Comparison of ENCODE assay signal across 8 cellular contexts in the genomic region with DNA sequence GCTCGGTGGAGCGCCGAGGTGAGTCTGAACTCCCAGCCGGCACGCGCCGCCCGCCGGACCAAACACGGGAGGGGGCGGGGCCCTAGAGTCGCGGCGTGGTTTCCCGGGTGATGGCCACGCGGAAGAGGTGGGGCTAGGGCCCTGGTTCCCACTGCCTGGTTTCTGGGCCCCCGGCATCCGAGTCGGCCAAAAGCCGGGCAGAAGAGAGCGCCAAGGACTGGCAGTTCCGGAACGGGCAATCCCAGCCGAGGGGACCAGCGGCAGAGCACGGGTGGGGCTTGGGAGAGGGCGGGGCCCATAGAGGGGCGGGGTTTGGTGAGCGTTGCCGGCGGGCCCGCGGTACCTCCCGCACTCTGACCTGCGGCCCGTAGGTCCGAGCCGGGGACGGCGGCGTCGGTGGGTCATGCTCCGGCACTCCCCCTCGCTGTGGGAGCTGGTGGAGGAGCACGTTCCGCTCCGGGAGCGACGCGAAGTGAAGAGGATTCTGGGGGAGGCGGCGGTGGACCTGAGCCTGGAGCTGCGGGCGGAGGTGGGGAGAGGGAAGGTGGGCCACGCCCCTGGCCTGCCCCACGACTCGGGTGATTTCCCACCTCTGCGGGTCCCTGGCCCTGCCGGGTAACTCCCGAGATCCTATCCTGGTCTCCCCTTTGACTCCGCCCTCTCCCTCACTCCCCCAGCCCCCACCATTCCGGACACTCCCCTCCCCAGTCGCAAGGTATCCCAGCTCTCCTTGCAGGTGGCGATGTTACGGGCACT. TPM values are rescaled to one million over a fixed set of nuclear protein-coding genes. Genes with fewer than 3 reads are reported as not detected.
DNase-seq lines count a peak whose midpoint lies in the region; ATAC-seq and TF ChIP-seq lines count a peak whose summit lies in the region.

A gene (plus strand): TSS at position 124 of the 756 bp plus-strand sequence. CDS start 280 bp downstream, at position 404.

- H3K36me3 Mint-ChIP-seq in IgD-negative memory B cell: peaks cover 3% of the 10 kb centered on the region
- H3K36me3 Mint-ChIP-seq in neural progenitor cell: no peaks in the 10 kb centered on the region

- H3K4me3 Mint-ChIP-seq in IgD-negative memory B cell (peak within 1 kb of the TSS; percentile 89 to 99 (median 96)), neural progenitor cell (peak within 1 kb of the TSS; percentile 90)

- no peaks in the 10 kb centered on the region; the same call in 1 of the 2 replicates for H3K36me3 ChIP-seq in RWPE2 (ENCODE audit: low read depth)
- no peaks in the 10 kb centered on the region for H3K36me3 ChIP-seq in neural progenitor cell

- H3K9me3 Mint-ChIP-seq in IgD-negative memory B cell (no peaks in the 10 kb centered on the region), neural progenitor cell (no peaks in the 10 kb centered on the region)

- no peaks in the 10 kb centered on the region for H3K27me3 ChIP-seq in RWPE2 (ENCODE audit: insufficient read depth, poor library complexity, severe bottlenecking)
- no peaks in the 10 kb centered on the region for H3K27me3 ChIP-seq in foreskin keratinocyte
- no peaks in the 10 kb centered on the region for H3K27me3 ChIP-seq in neural progenitor cell

- peak within 1 kb of the TSS; percentile 60 for H2AFZ ChIP-seq in neural progenitor cell (replicated peaks)

- H3K27me3 Mint-ChIP-seq in IgD-negative memory B cell: no peaks in the 10 kb centered on the region
- peaks cover 4% of the 10 kb centered on the region for H3K27me3 Mint-ChIP-seq in neural progenitor cell (ENCODE audit: insufficient read depth, low read depth)

- H3K27ac ChIP-seq in RWPE2 (ENCODE audit: poor library complexity, severe bottlenecking) (peak within 1 kb of the TSS; percentile 57), foreskin keratinocyte (peak within 1 kb of the TSS; percentile 57), neural progenitor cell (no peak within 1 kb of the TSS)

- peak within 1 kb of the TSS; percentile 67 to 78 (median 72) for H3K27ac Mint-ChIP-seq in IgD-negative memory B cell
- no peak within 1 kb of the TSS for H3K27ac Mint-ChIP-seq in neural progenitor cell

- H3F3A ChIP-seq in neural progenitor cell (ENCODE audit: low read depth): peaks cover 29% of the 10 kb centered on the region

- H3K79me2 ChIP-seq in neural progenitor cell (ENCODE audit: low read depth): no peaks in the 10 kb centered on the region

- peak; percentile 60 for ATAC-seq in GM21526 (IDR thresholded peaks at IDR 0.05; ENCODE audit: low FRiP score, unreplicated experiment)
- ATAC-seq in RWPE2 (ENCODE audit: low read depth): peak; percentile 74
- peak; percentile 63 for ATAC-seq in foreskin keratinocyte

- H3K4me1 Mint-ChIP-seq in IgD-negative memory B cell (peaks cover 19 to 22% (median 20%) of the 10 kb centered on the region in 3 donors), neural progenitor cell (peaks cover 17% of the 10 kb centered on the region)

- H3K4me2 ChIP-seq in neural progenitor cell: peak within 1 kb of the TSS; percentile 80

- peak; percentile 84 for DNase-seq in D341Med (ENCODE audit: low spot score)
- DNase-seq in RWPE2 (ENCODE audit: low spot score): peak; percentile 92
- DNase-seq in activated gamma-delta T cell (lab: John Stamatoyannopoulos, UW): peak; percentile 68
- DNase-seq in foreskin keratinocyte: peak; percentile 58 to 80
- peak; percentile 86 for DNase-seq in neural progenitor cell (ENCODE audit: low spot score)
- DNase-seq in stromal cell of bone marrow (ENCODE audit: low read depth): peak; percentile 71

- H3K9me3 ChIP-seq in RWPE2 (ENCODE audit: severe bottlenecking) (no peaks in the 10 kb centered on the region), neural progenitor cell (ENCODE audit: low read depth) (no peaks in the 10 kb centered on the region)

- H3K4me3 ChIP-seq in RWPE2 (ENCODE audit: severe bottlenecking) (peak within 1 kb of the TSS; percentile 37), neural progenitor cell (peak within 1 kb of the TSS; percentile 58)

- H4K20me1 ChIP-seq in neural progenitor cell (ENCODE audit: low read depth): peaks cover 21% of the 10 kb centered on the region

- no peak for TF ChIP-seq CTCF in RWPE2 (IDR thresholded peaks at IDR 0.05; ENCODE audit: poor library complexity, severe bottlenecking)
- no peak for TF ChIP-seq CTCF in foreskin keratinocyte (conservative IDR thresholded peaks at IDR 0.05)
- TF ChIP-seq CTCF in neural progenitor cell (IDR thresholded peaks at IDR 0.05): no peak

- H3K9ac ChIP-seq in neural progenitor cell: no peak within 1 kb of the TSS

- H3K4me1 ChIP-seq in RWPE2 (ENCODE audit: insufficient read depth, poor library complexity, severe bottlenecking): no peaks in the 10 kb centered on the region
- peaks cover 9% of the 10 kb centered on the region for H3K4me1 ChIP-seq in foreskin keratinocyte
- H3K4me1 ChIP-seq in neural progenitor cell: peaks cover 9% of the 10 kb centered on the region

RNA-seq across cellular contexts. Expression of the gene that starts here (rescaled TPM):
- polyA plus RNA-seq in IgD-negative memory B cell (5.3 TPM), foreskin keratinocyte (17.0 and 17.7 TPM in 2 replicates)
- total RNA-seq in foreskin keratinocyte (12.4 and 12.9 TPM in 2 replicates), neural progenitor cell (ENCODE audit: low replicate concordance) (3.3 and 13.5 TPM in 2 replicates)
